ENCODE assay signal across 19 cellular contexts in genomic region chr4:144289687-144290433, GRCh38.
"Had no signal": no experiment of that assay in that cellular context is flagged by ENCODE, and none has a peak within 500 bp of the region (broad histone marks: within the 10 kb centered on the region; RNA-seq: fewer than 3 reads in every experiment).

No MANE protein-coding gene starts in this region.

- H3K36me3 Mint-ChIP-seq: naive thymus-derived CD8-positive, alpha-beta T cell; type B pancreatic cell had no signal

- H3K4me3 Mint-ChIP-seq: naive thymus-derived CD8-positive, alpha-beta T cell; type B pancreatic cell had no signal

- H3K4me1 Mint-ChIP-seq: naive thymus-derived CD8-positive, alpha-beta T cell had no signal

- FAIRE-seq: endometrium, islet of Langerhans, small intestine, urothelium cell line had no signal

- H3K27me3 Mint-ChIP-seq: type B pancreatic cell had no signal

- H3K9me3 Mint-ChIP-seq: naive thymus-derived CD8-positive, alpha-beta T cell; type B pancreatic cell had no signal

- H3K27me3 ChIP-seq: heart left ventricle, neutrophil, right atrium auricular region, sigmoid colon had no signal

- H3K36me3 ChIP-seq: heart left ventricle, neutrophil, right atrium auricular region, sigmoid colon had no signal

- DNase-seq: effector memory CD4-positive, alpha-beta T cell; foreskin fibroblast; heart left ventricle; hippocampal formation; kidney glomerular epithelial cell; mucosa of descending colon; naive thymus-derived CD8-positive, alpha-beta T cell; posterior cingulate gyrus; sigmoid colon; small intestine; stimulated activated CD4-positive, alpha-beta T cell treated with anti-CD3 and anti-CD28 coated beads, Interleukin-12 subunit alpha, Interleukin-12 subunit beta, amount 100 ng/mL, for 4 hours; stimulated activated naive CD4-positive, alpha-beta T cell had no signal

- H3K4me1 ChIP-seq: heart left ventricle, right atrium auricular region, sigmoid colon had no signal

- H3K4me3 ChIP-seq: heart left ventricle, mucosa of descending colon, right atrium auricular region, sigmoid colon had no signal

- H3K9me3 ChIP-seq: heart left ventricle, mucosa of descending colon, neutrophil, right atrium auricular region, sigmoid colon had no signal

- H3K27ac ChIP-seq: heart left ventricle, neutrophil, right atrium auricular region, sigmoid colon had no signal

- ATAC-seq: esophagus mucosa; heart left ventricle; mucosa of descending colon; naive thymus-derived CD8-positive, alpha-beta T cell had no signal

- H3K27ac Mint-ChIP-seq: naive thymus-derived CD8-positive, alpha-beta T cell; type B pancreatic cell had no signal
